ENCODE assay signal across 9 cellular contexts in the genomic region with DNA sequence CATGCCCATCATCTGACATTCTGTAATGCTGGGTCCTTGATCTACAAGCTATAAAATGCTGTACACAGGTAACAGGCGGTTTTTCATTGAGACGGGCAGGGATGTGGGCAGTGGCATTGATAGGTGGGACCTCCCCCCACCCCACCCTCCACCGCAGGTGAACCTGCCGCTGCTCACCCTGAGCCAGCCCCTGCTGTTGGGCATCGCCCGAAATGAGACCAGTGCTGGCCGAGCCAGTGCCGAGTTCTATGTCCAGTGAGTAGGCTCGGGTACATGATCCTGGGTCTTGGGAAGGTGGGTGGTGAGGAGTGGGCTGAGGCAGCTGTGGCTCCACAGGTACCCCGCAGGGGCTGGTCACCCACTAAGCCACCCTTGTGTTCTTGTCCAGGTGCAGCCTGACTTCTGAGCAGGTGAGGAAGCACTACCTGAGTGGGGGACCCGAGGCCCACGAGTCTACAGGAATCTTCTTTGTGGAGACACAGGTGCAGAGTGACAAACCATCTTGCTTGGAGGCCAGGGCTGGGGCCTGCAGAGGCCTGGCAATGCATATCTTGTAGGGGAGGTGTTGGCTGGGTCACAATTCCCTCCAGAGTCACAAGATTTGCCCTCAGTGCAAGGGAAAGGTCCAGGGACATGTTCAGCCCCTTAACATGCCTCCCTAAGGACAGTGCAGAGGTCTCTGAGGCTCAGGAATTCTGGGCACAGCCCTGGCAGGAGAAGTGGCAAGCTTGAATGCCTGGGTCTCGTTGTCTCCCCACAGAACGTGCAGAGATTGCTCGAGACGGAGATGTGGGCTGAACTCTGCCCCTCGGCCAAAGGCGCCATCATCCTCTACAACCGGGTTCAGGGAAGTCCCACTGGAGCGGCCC. TPM values are rescaled to one million over a fixed set of nuclear protein-coding genes. Genes with fewer than 3 reads are reported as not detected.
DNase-seq lines count a peak whose midpoint lies in the region; ATAC-seq and TF ChIP-seq lines count a peak whose summit lies in the region.
"Had no signal": no experiment of that assay in that cellular context is flagged by ENCODE, and none has a peak within 500 bp of the region (broad histone marks: within the 10 kb centered on the region; RNA-seq: fewer than 3 reads in every experiment).

No MANE protein-coding gene starts in this region.

- DNase-seq in activated CD4-positive, alpha-beta T cell treated with anti-CD3 and anti-CD28 coated beads, Interleukin-2, amount 10 ng/mL, durations not matched to agents 7 days and 5 days = no peak
- no peak for DNase-seq in activated CD4-positive, alpha-beta T cell treated with anti-CD3 and anti-CD28 coated beads, Interleukin-2, amount 50 U/mL, for 48 hours
- DNase-seq in ascending aorta (ENCODE audit: low spot score in 2 of 2) (peak in 1 of 2 donors; percentile 64), lower lobe of right lung (no peak), testis (no peak), NCI-H1436 (lab: John Stamatoyannopoulos, UW) (no peak)

- H3K9me3 ChIP-seq in ascending aorta (no peaks in the 10 kb centered on the region), lower lobe of right lung (no peaks in the 10 kb centered on the region), testis (no peaks in the 10 kb centered on the region)
- H3K9me3 ChIP-seq: HAP-1 had no signal

- CTCF ChIA-PET in activated CD4-positive, alpha-beta T cell treated with anti-CD3 and anti-CD28 coated beads, Interleukin-2, amount 10 ng/mL, durations not matched to agents 7 days and 5 days (lab: Charles Lee) = interaction anchor here (0.7 to 9.2 kb wide), 4 partner anchors 12 to 75 kb away, joined by 3 to 94 read pairs (median 3); partner anchors contain the start of gene FERMT3

- POLR2A ChIA-PET in activated CD4-positive, alpha-beta T cell treated with anti-CD3 and anti-CD28 coated beads, Interleukin-2, amount 10 ng/mL, durations not matched to agents 7 days and 5 days (lab: Charles Lee) = no interaction called here

- ATAC-seq in lower lobe of right lung = no peak
- ATAC-seq in GM21717 (IDR thresholded peaks at IDR 0.05; ENCODE audit: unreplicated experiment) = no peak
- no peak for ATAC-seq in HG03439 (IDR thresholded peaks at IDR 0.05; ENCODE audit: unreplicated experiment)

- 33 to 66% methylated on average over 12 to 20 of the region's 20 CpGs for WGBS in testis, 2 donors

- peak overlapping the region; percentile 87 for H3K4me3 Mint-ChIP-seq in activated CD4-positive, alpha-beta T cell treated with anti-CD3 and anti-CD28 coated beads, Interleukin-2, amount 10 ng/mL, durations not matched to agents 7 days and 5 days

- no peak for TF ChIP-seq CTCF in ascending aorta (IDR thresholded peaks at IDR 0.05)
- no peak for TF ChIP-seq CTCF in lower lobe of right lung (IDR thresholded peaks at IDR 0.05)
- TF ChIP-seq CTCF in testis (IDR thresholded peaks at IDR 0.05) = no peak

- TF ChIP-seq POLR2A in testis (IDR thresholded peaks at IDR 0.05) = no peak

- H3K27ac ChIP-seq in ascending aorta = peak overlapping the region; percentile 90 to 91
- peak overlapping the region; percentile 86 for H3K27ac ChIP-seq in lower lobe of right lung
- H3K27ac ChIP-seq in testis = peak overlapping the region; percentile 85 to 98

- no peaks in the 10 kb centered on the region for H3K36me3 ChIP-seq in ascending aorta
- no peaks in the 10 kb centered on the region for H3K36me3 ChIP-seq in lower lobe of right lung
- H3K36me3 ChIP-seq in testis (ENCODE audit: low read depth, missing control alignments) = no peaks in the 10 kb centered on the region
- H3K36me3 ChIP-seq: HAP-1 had no signal

- peaks cover 5% of the 10 kb centered on the region for H3K36me3 Mint-ChIP-seq in activated CD4-positive, alpha-beta T cell treated with anti-CD3 and anti-CD28 coated beads, Interleukin-2, amount 10 ng/mL, durations not matched to agents 7 days and 5 days (ENCODE audit: low read depth)

- peaks cover 59% of the 10 kb centered on the region for H3K4me1 Mint-ChIP-seq in activated CD4-positive, alpha-beta T cell treated with anti-CD3 and anti-CD28 coated beads, Interleukin-2, amount 10 ng/mL, durations not matched to agents 7 days and 5 days

- H3K4me1 ChIP-seq in ascending aorta (peaks cover 7 to 43% of the 10 kb centered on the region in 2 donors), lower lobe of right lung (peaks cover 70% of the 10 kb centered on the region), testis (peaks cover 42% of the 10 kb centered on the region)

- H3K27ac Mint-ChIP-seq in activated CD4-positive, alpha-beta T cell treated with anti-CD3 and anti-CD28 coated beads, Interleukin-2, amount 10 ng/mL, durations not matched to agents 7 days and 5 days = peak overlapping the region; percentile 94

- intact Hi-C loops in ascending aorta (cut with DNase I) (loop anchor here (5.0 kb wide), 1 partner anchor 73 kb away; the partner anchor contains the start of gene CATSPERZ), lower lobe of right lung (cut with DNase I) (no loop called here), testis (cut with DNase I; ENCODE audit: low total_unique reads) (no loop called here)

- no peaks in the 10 kb centered on the region for H3K9me3 Mint-ChIP-seq in activated CD4-positive, alpha-beta T cell treated with anti-CD3 and anti-CD28 coated beads, Interleukin-2, amount 10 ng/mL, durations not matched to agents 7 days and 5 days

- no peaks in the 10 kb centered on the region for H3K27me3 Mint-ChIP-seq in activated CD4-positive, alpha-beta T cell treated with anti-CD3 and anti-CD28 coated beads, Interleukin-2, amount 10 ng/mL, durations not matched to agents 7 days and 5 days

- H3K27me3 ChIP-seq in ascending aorta (no peaks in the 10 kb centered on the region), lower lobe of right lung (ENCODE audit: low read depth) (no peaks in the 10 kb centered on the region), testis (no peaks in the 10 kb centered on the region)

- peak overlapping the region; percentile 62 to 72 for H3K4me3 ChIP-seq in ascending aorta
- peak overlapping the region; percentile 69 for H3K4me3 ChIP-seq in lower lobe of right lung
- peak overlapping the region; percentile 73 to 74 for H3K4me3 ChIP-seq in testis

RNA-seq across cellular contexts. Expression of gene DNAJC4, which starts 1.0 kb away (rescaled TPM):
- total RNA-seq in activated CD4-positive, alpha-beta T cell treated with anti-CD3 and anti-CD28 coated beads, Interleukin-2, amount 10 ng/mL, durations not matched to agents 7 days and 5 days = 10 to 100 TPM; 39.5 to 40.5 TPM
- total RNA-seq in ascending aorta (43.1 TPM), lower lobe of right lung (39.5 TPM), testis (100 to 1,000 TPM; 105 to 254 TPM)
- 303 TPM for polyA plus RNA-seq in testis (ENCODE audit: insufficient read depth, low read depth, low replicate concordance)

RNA-seq across cellular contexts. Expression of gene NUDT22, which starts 3.2 kb away (rescaled TPM):
- 10 to 100 TPM; 70.2 to 82.1 TPM for total RNA-seq in activated CD4-positive, alpha-beta T cell treated with anti-CD3 and anti-CD28 coated beads, Interleukin-2, amount 10 ng/mL, durations not matched to agents 7 days and 5 days
- total RNA-seq in ascending aorta (158 TPM), lower lobe of right lung (45.0 TPM), testis (10 to 100 TPM; 50.9 to 52.7 TPM)
- 19.0 TPM for polyA plus RNA-seq in testis (ENCODE audit: insufficient read depth, low read depth, low replicate concordance)

RNA-seq across cellular contexts. Expression of gene TRPT1, which starts 3.3 kb away (rescaled TPM):
- 10 to 100 TPM; 20.0 to 26.5 TPM for total RNA-seq in activated CD4-positive, alpha-beta T cell treated with anti-CD3 and anti-CD28 coated beads, Interleukin-2, amount 10 ng/mL, durations not matched to agents 7 days and 5 days
- total RNA-seq in ascending aorta (224 TPM), lower lobe of right lung (27.8 TPM), testis (10 to 100 TPM; 56.5 to 65.4 TPM)
- polyA plus RNA-seq in testis (ENCODE audit: insufficient read depth, low read depth, low replicate concordance) = 93.7 TPM

RNA-seq across cellular contexts. Expression of gene VEGFB, which starts 5.1 kb away (rescaled TPM):
- 10 to 100 TPM; 51.1 to 60.3 TPM for total RNA-seq in activated CD4-positive, alpha-beta T cell treated with anti-CD3 and anti-CD28 coated beads, Interleukin-2, amount 10 ng/mL, durations not matched to agents 7 days and 5 days
- total RNA-seq in ascending aorta = 188 TPM
- 150 TPM for total RNA-seq in lower lobe of right lung
- 10 to 100 TPM; 19.1 to 47.8 TPM for total RNA-seq in testis
- polyA plus RNA-seq in testis (ENCODE audit: insufficient read depth, low read depth, low replicate concordance) = 57.3 TPM

RNA-seq across cellular contexts. Expression of gene FKBP2, which starts 11.6 kb away (rescaled TPM):
- 10 to 100 TPM; 21.9 to 24.8 TPM for total RNA-seq in activated CD4-positive, alpha-beta T cell treated with anti-CD3 and anti-CD28 coated beads, Interleukin-2, amount 10 ng/mL, durations not matched to agents 7 days and 5 days
- 17.7 TPM for total RNA-seq in ascending aorta
- total RNA-seq in lower lobe of right lung = 48.2 TPM
- total RNA-seq in testis = 100 to 1,000 TPM; 151 to 159 TPM
- 159 TPM for polyA plus RNA-seq in testis (ENCODE audit: insufficient read depth, low read depth, low replicate concordance)
